ENCODE assay signal across 1 cellular context in genomic region chr1:39177641-39178040, GRCh38.
TF ChIP-seq lines count a peak whose summit lies in the region.

No MANE protein-coding gene starts in this region.

TF ChIP-seq in A549, 52 proteins besides CTCF, POLR2A, EP300 and RAD21 (continued from another document):
- TF ChIP-seq, protein P1, sequence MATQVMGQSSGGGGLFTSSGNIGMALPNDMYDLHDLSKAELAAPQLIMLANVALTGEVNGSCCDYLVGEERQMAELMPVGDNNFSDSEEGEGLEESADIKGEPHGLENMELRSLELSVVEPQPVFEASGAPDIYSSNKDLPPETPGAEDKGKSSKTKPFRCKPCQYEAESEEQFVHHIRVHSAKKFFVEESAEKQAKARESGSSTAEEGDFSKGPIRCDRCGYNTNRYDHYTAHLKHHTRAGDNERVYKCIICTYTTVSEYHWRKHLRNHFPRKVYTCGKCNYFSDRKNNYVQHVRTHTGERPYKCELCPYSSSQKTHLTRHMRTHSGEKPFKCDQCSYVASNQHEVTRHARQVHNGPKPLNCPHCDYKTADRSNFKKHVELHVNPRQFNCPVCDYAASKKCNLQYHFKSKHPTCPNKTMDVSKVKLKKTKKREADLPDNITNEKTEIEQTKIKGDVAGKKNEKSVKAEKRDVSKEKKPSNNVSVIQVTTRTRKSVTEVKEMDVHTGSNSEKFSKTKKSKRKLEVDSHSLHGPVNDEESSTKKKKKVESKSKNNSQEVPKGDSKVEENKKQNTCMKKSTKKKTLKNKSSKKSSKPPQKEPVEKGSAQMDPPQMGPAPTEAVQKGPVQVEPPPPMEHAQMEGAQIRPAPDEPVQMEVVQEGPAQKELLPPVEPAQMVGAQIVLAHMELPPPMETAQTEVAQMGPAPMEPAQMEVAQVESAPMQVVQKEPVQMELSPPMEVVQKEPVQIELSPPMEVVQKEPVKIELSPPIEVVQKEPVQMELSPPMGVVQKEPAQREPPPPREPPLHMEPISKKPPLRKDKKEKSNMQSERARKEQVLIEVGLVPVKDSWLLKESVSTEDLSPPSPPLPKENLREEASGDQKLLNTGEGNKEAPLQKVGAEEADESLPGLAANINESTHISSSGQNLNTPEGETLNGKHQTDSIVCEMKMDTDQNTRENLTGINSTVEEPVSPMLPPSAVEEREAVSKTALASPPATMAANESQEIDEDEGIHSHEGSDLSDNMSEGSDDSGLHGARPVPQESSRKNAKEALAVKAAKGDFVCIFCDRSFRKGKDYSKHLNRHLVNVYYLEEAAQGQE (IDR thresholded peaks at IDR 0.05) = no peak
- TF ChIP-seq, protein P2, sequence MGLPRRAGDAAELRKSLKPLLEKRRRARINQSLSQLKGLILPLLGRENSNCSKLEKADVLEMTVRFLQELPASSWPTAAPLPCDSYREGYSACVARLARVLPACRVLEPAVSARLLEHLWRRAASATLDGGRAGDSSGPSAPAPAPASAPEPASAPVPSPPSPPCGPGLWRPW (IDR thresholded peaks at IDR 0.05) = no peak
- no peak for TF ChIP-seq KDM5A (IDR thresholded peaks at IDR 0.05)
- TF ChIP-seq FOSB (CRISPR knock-in tag; IDR thresholded peaks at IDR 0.05) = no peak
- TF ChIP-seq HEYL (CRISPR knock-in tag; IDR thresholded peaks at IDR 0.05) = no peak
- no peak for TF ChIP-seq FOXS1 (CRISPR knock-in tag; IDR thresholded peaks at IDR 0.05)
- TF ChIP-seq TFCP2L1 (CRISPR knock-in tag; IDR thresholded peaks at IDR 0.05) = no peak
TF ChIP-seq in A549: peak in this region for 0.
